Comparison of ENCODE assay signal across 12 cellular contexts in genomic region chr7:95472521-95473160, GRCh38. TPM values are rescaled to one million over a fixed set of nuclear protein-coding genes. Genes with fewer than 3 reads are reported as not detected.
A peak's percentile ranks its signal among the peaks of the same experiment; 100 is the strongest.
DNase-seq lines count a peak whose midpoint lies in the region; ATAC-seq and TF ChIP-seq lines count a peak whose summit lies in the region.
"Had no signal": no experiment of that assay in that cellular context is flagged by ENCODE, and none has a peak within 500 bp of the region (broad histone marks: within the 10 kb centered on the region; RNA-seq: fewer than 3 reads in every experiment).

No MANE protein-coding gene starts in this region.

- POLR2A ChIA-PET in Panc1 (lab: Charles Lee), result interaction anchor here (0.6 kb wide), 1 partner anchor 1563 kb away, joined by 6 read pairs; no protein-coding TSS in a partner anchor

- DNase-seq in NCI-H748 (lab: John Stamatoyannopoulos, UW; ENCODE audit: unreplicated experiment), result peak; percentile 60
- no peak for DNase-seq in NCI-H748 treated with DMSO at 0.1 percent for 48 hours (lab: John Stamatoyannopoulos, UW)
- DNase-seq in Panc1 (ENCODE audit: low read depth, low spot score), result no peak
- peak; percentile 24 for DNase-seq in fibroblast of the conjunctiva (ENCODE audit: low read depth)
- DNase-seq in thyroid gland, result peak; percentile 14 to 35
- no peak for DNase-seq in gastrocnemius medialis
- DNase-seq: activated CD8-positive, alpha-beta T cell treated with anti-CD3 and anti-CD28 coated beads, Interleukin-2, amount 10 ng/mL, durations not matched to agents 7 days and 5 days; stimulated activated naive CD8-positive, alpha-beta T cell treated with anti-CD3 and anti-CD28 coated beads, Interleukin-15, Interleukin-2, amounts not matched to agents 100 U/mL and 50 U/mL, for 24 hours had no signal

- H3K9me3 ChIP-seq in Panc1 (ENCODE audit: control insufficient read depth, insufficient read depth, low read depth, low read length), result no peaks in the 10 kb centered on the region
- H3K9me3 ChIP-seq in thyroid gland, result no peaks in the 10 kb centered on the region
- H3K9me3 ChIP-seq in gastrocnemius medialis, result no peaks in the 10 kb centered on the region
- H3K9me3 ChIP-seq: gastroesophageal sphincter had no signal

- ATAC-seq in Panc1 (peak; percentile 47), GM18907 (IDR thresholded peaks at IDR 0.05; ENCODE audit: unreplicated experiment) (no peak), GM18870 (IDR thresholded peaks at IDR 0.05; ENCODE audit: unreplicated experiment) (no peak), gastrocnemius medialis (no peak)
- ATAC-seq: activated CD8-positive, alpha-beta T cell treated with anti-CD3 and anti-CD28 coated beads, Interleukin-2, amount 10 ng/mL, durations not matched to agents 7 days and 5 days; gastroesophageal sphincter; stimulated activated naive CD8-positive, alpha-beta T cell treated with anti-CD3 and anti-CD28 coated beads, Interleukin-15, Interleukin-2, amounts not matched to agents 100 U/mL and 50 U/mL, for 24 hours had no signal

- no peaks in the 10 kb centered on the region for H3K4me1 ChIP-seq in Panc1 (ENCODE audit: control insufficient read depth, insufficient read depth, low read length)
- peaks cover 0 to 7% of the 10 kb centered on the region in 2 donors for H3K4me1 ChIP-seq in thyroid gland
- H3K4me1 ChIP-seq in gastrocnemius medialis, result no peaks in the 10 kb centered on the region

- intact Hi-C loops in Panc1 (cut with micrococcal nuclease; ENCODE audit: unreplicated experiment), result loop anchor here (10.0 kb wide), 1 partner anchor 208 kb away; no protein-coding TSS in a partner anchor
- intact Hi-C loops in thyroid gland (cut with DNase I), result no loop called here
- intact Hi-C loops in gastrocnemius medialis (cut with DNase I; ENCODE audit: low total_unique reads), result loop anchor here (10.0 kb wide), 1 partner anchor 208 kb away; no protein-coding TSS in a partner anchor

- H3K4me3 ChIP-seq in Panc1 (ENCODE audit: low read depth in 2 of 2, low read length in 2 of 2) (peak overlapping the region in 1 of 2 experiments; percentile 41; a peak in 2 of 4 replicates), thyroid gland (replicated peaks in 1 of 3) (no peak overlapping the region), gastrocnemius medialis (no peak overlapping the region)
- H3K4me3 ChIP-seq: gastroesophageal sphincter had no signal

- no peak for TF ChIP-seq POLR2A in thyroid gland (IDR thresholded peaks at IDR 0.05)
- TF ChIP-seq POLR2A in gastrocnemius medialis (IDR thresholded peaks at IDR 0.05), result no peak

- BruUV-seq in Panc1 (replicated peaks; lab: Mats Ljungman, UMichigan), result no TSS peak

- CTCF ChIA-PET in Panc1 (lab: Charles Lee), result no interaction called here

- H3K27me3 ChIP-seq in Panc1 (ENCODE audit: control insufficient read depth, insufficient read depth, low read length) (no peaks in the 10 kb centered on the region), thyroid gland (no peaks in the 10 kb centered on the region), gastrocnemius medialis (no peaks in the 10 kb centered on the region)
- H3K27me3 ChIP-seq: gastroesophageal sphincter had no signal

- in situ Hi-C loops in Panc1 (cut with HindIII; ENCODE audit: low pct_unique_long_range_greater_than_20kb, low sequenced_read_pairs) (no loop called here), gastrocnemius medialis (cut with MboI; ENCODE audit: low sequenced_read_pairs in 4 of 4) (no loop called here)

- H3K27ac ChIP-seq in Panc1 (ENCODE audit: low read length) (no peak overlapping the region), thyroid gland (no peak overlapping the region), gastrocnemius medialis (no peak overlapping the region)
- H3K27ac ChIP-seq: gastroesophageal sphincter had no signal

- 16 to 36% methylated on average over 8 of the region's 8 CpGs for WGBS in thyroid gland, 2 donors

- H3K36me3 ChIP-seq in Panc1 (ENCODE audit: control insufficient read depth, insufficient read depth, low read length) (no peaks in the 10 kb centered on the region), thyroid gland (no peaks in the 10 kb centered on the region), gastrocnemius medialis (no peaks in the 10 kb centered on the region)
- H3K36me3 ChIP-seq: gastroesophageal sphincter had no signal

- no peak for TF ChIP-seq CTCF in Panc1 (IDR thresholded peaks at IDR 0.05)
- TF ChIP-seq CTCF in thyroid gland (IDR thresholded peaks at IDR 0.05), result no peak
- no peak for TF ChIP-seq CTCF in gastrocnemius medialis (IDR thresholded peaks at IDR 0.05 in 4 of 5, conservative IDR thresholded peaks at IDR 0.05 in 1 of 5)

RNA-seq across cellular contexts. Expression of gene ASB4, which starts 13.1 kb away (rescaled TPM):
- 0.15 TPM for total RNA-seq in Panc1 (2021; ENCODE audit: unreplicated experiment)
- 0.15 TPM for polyA plus RNA-seq in Panc1 (2012; ENCODE audit: insufficient read length)
- under 1 TPM in 1 of 4 donors, not detected in 3; 0.22 TPM for total RNA-seq in thyroid gland
- 10 to 100 TPM in 3 of 4 donors, 1 to 10 TPM in 1; 1.4 to 27.3 (median 17.9) TPM for total RNA-seq in gastrocnemius medialis
- total RNA-seq: activated CD8-positive, alpha-beta T cell treated with anti-CD3 and anti-CD28 coated beads, Interleukin-2, amount 10 ng/mL, durations not matched to agents 7 days and 5 days; gastroesophageal sphincter had no signal
- polyA plus RNA-seq: BJ had no signal

RNA-seq across cellular contexts. Expression of gene PON2, which starts 37.8 kb away (rescaled TPM):
- total RNA-seq in Panc1 (2021; ENCODE audit: unreplicated experiment), result 116 TPM
- 98.1 TPM for polyA plus RNA-seq in Panc1 (2012; ENCODE audit: insufficient read length)
- total RNA-seq in thyroid gland, result 10 to 100 TPM; 76.7 to 96.9 (median 94.2) TPM
- total RNA-seq in gastrocnemius medialis, result 10 to 100 TPM; 10.2 to 45.4 (median 23.5) TPM

Comparison
In these comparisons a context has a peak if more than half of its experiments do, and no peak if none do; other contexts are left out.
1. DNase-seq: peak in NCI-H748 (single experiment), fibroblast of the conjunctiva (single experiment) and thyroid gland (2 of 2); none in NCI-H748 treated with DMSO at 0.1 percent for 48 hours (single experiment), Panc1 (single experiment) and gastrocnemius medialis (0 of 2).